Comparison of ENCODE assay signal across 17 cellular contexts in genomic region chr7:81410471-81411117, GRCh38.
DNase-seq lines count a peak whose midpoint lies in the region; ATAC-seq, FAIRE-seq and TF ChIP-seq lines count a peak whose summit lies in the region.
"Had no signal": no experiment of that assay in that cellular context is flagged by ENCODE, and none has a peak within 500 bp of the region (broad histone marks: within the 10 kb centered on the region; RNA-seq: fewer than 3 reads in every experiment).

No MANE protein-coding gene starts in this region.

- 75% methylated on average over 6 of the region's 6 CpGs for WGBS in A549 (ENCODE audit: missing lambda C conversion rate)
- 50 to 64% (median 55%) methylated on average over 6 of the region's 6 CpGs for WGBS in ovary, 3 donors
- WGBS in gastroesophageal sphincter (ENCODE audit: low coverage in 1 of 2), 2 donors, result 73 to 74% methylated on average over 6 of the region's 6 CpGs

- DNase-seq in A549 (ENCODE audit: low read depth in 1 of 2, low spot score in 1 of 2), result no peak
- DNase-seq in HT-29 (ENCODE audit: low spot score), result peak; percentile 94
- DNase-seq in epithelial cell of prostate (ENCODE audit: low read depth, low spot score), result peak; percentile 71
- no peak for DNase-seq in ovary
- no peak for DNase-seq in GM10248 (ENCODE audit: extremely low spot score)
- DNase-seq in GM12892 (ENCODE audit: insufficient read length), result no peak
- DNase-seq: activated CD4-positive, CD25-positive, alpha-beta regulatory T cell treated with anti-CD3 and anti-CD28 coated beads, Interleukin-2, amount 50 U/mL, for 72 hours; caudate nucleus; DMS53; glutamatergic neuron; islet precursor cell; KG1; occipital lobe; Peyer's patch; stomach had no signal

- CTCF ChIA-PET in A549 (lab: Yijun Ruan, JAX), result interaction anchor here (0.6 kb wide), 1 partner anchor 15 kb away, joined by 3 read pairs; no protein-coding TSS in a partner anchor
- CTCF ChIA-PET in GM10248 (lab: Yijun Ruan, JAX), result no interaction called here

- H3K4me1 ChIP-seq in A549 (0 out of 3 replicates have a peak, but pooled peaks cover 5% of the 10 kb centered on the region), OCI-LY3 (ENCODE audit: low read length) (no peaks in the 10 kb centered on the region), ovary (ENCODE audit: insufficient read depth) (no peaks in the 10 kb centered on the region), gastroesophageal sphincter (no peaks in the 10 kb centered on the region)
- H3K4me1 ChIP-seq: Peyer's patch, stomach had no signal

- no peaks in the 10 kb centered on the region for H3K79me2 ChIP-seq in OCI-LY3 (ENCODE audit: low read length)

- H3K4me2 ChIP-seq in A549 (peak overlapping the region; percentile 8; the same call in 1 of the 3 replicates), OCI-LY3 (ENCODE audit: low read length) (no peak overlapping the region)

- H3K4me3 ChIP-seq in A549 (no peak overlapping the region), OCI-LY3 (ENCODE audit: low read length) (no peak overlapping the region), ovary (no peak overlapping the region), gastroesophageal sphincter (no peak overlapping the region)
- H3K4me3 ChIP-seq: Peyer's patch, stomach had no signal

- H3K9me3 ChIP-seq in A549 (no peaks in the 10 kb centered on the region), OCI-LY3 (ENCODE audit: insufficient read depth, low read length) (no peaks in the 10 kb centered on the region), ovary (no peaks in the 10 kb centered on the region), gastroesophageal sphincter (no peaks in the 10 kb centered on the region)
- H3K9me3 ChIP-seq: Peyer's patch, stomach had no signal

- no peak for FAIRE-seq in A549 (lab: Jason Lieb, UNC)
- FAIRE-seq in GM12892 (lab: Jason Lieb, UNC), result no peak

- no peak for TF ChIP-seq RAD21 in A549 (conservative IDR thresholded peaks at IDR 0.05 in 1 of 2, IDR thresholded peaks at IDR 0.05 in 1 of 2)

- H3K27me3 ChIP-seq in OCI-LY3 (ENCODE audit: low read depth, low read length) (no peaks in the 10 kb centered on the region), ovary (no peaks in the 10 kb centered on the region), gastroesophageal sphincter (no peaks in the 10 kb centered on the region)
- H3K27me3 ChIP-seq: Peyer's patch, stomach had no signal

- H3K36me3 ChIP-seq in OCI-LY3 (replicated peaks; ENCODE audit: low read depth, low read length) (no peaks in the 10 kb centered on the region), ovary (no peaks in the 10 kb centered on the region), gastroesophageal sphincter (no peaks in the 10 kb centered on the region)
- H3K36me3 ChIP-seq: Peyer's patch, stomach had no signal

- no peaks in the 10 kb centered on the region for H4K20me1 ChIP-seq in OCI-LY3 (ENCODE audit: insufficient read depth, low read length)

- ATAC-seq in A549 (no peak), gastroesophageal sphincter (no peak)

- H3K27ac ChIP-seq in A549 (no peak overlapping the region), OCI-LY3 (ENCODE audit: low read length) (no peak overlapping the region), epithelial cell of prostate (peak overlapping the region; percentile 44), ovary (no peak overlapping the region), gastroesophageal sphincter (no peak overlapping the region)
- H3K27ac ChIP-seq: Peyer's patch, stomach had no signal

- no peak for TF ChIP-seq CTCF in A549 (IDR thresholded peaks at IDR 0.05)
- no peak for TF ChIP-seq CTCF in OCI-LY3 (IDR thresholded peaks at IDR 0.05; ENCODE audit: low read depth, low read length)
- no peak for TF ChIP-seq CTCF in ovary (IDR thresholded peaks at IDR 0.05)
- no peak for TF ChIP-seq CTCF in GM10248 (IDR thresholded peaks at IDR 0.05; ENCODE audit: control extremely low read depth, extremely low read depth, low read depth, missing control alignments)
- TF ChIP-seq CTCF in gastroesophageal sphincter (IDR thresholded peaks at IDR 0.05), result no peak

- TF ChIP-seq EP300 in A549 (IDR thresholded peaks at IDR 0.05) (no peak), ovary (IDR thresholded peaks at IDR 0.05) (no peak), gastroesophageal sphincter (IDR thresholded peaks at IDR 0.05) (no peak)

- POLR2A ChIA-PET in A549 (lab: Yijun Ruan, JAX), result no interaction called here
- POLR2A ChIA-PET in GM10248 (lab: Yijun Ruan, JAX), result no interaction called here

- no peak overlapping the region for H3K9ac ChIP-seq in OCI-LY3 (ENCODE audit: low read length)

- intact Hi-C loops in ovary (cut with DNase I), result no loop called here

- 0 out of 2 replicates have a peak overlapping the region, but pooled peaks have one; percentile 23 for H2AFZ ChIP-seq in OCI-LY3 (ENCODE audit: low read depth, low read length)

- TF ChIP-seq POLR2A in A549 (IDR thresholded peaks at IDR 0.05; ENCODE audit: low read length) (no peak), ovary (IDR thresholded peaks at IDR 0.05) (no peak), gastroesophageal sphincter (IDR thresholded peaks at IDR 0.05) (no peak), GM12892 (IDR thresholded peaks at IDR 0.05; ENCODE audit: low read depth, low read length) (no peak)

TF ChIP-seq in A549, 52 proteins besides CTCF, POLR2A, EP300 and RAD21:
- TF ChIP-seq BCL3 (IDR thresholded peaks at IDR 0.05) (no peak), MAFK (IDR thresholded peaks at IDR 0.05; ENCODE audit: partially characterized antibody) (no peak), CBX2 (IDR thresholded peaks at IDR 0.05; ENCODE audit: borderline replicate concordance, low read depth) (no peak), HOXB5 (CRISPR knock-in tag; IDR thresholded peaks at IDR 0.05) (no peak), ZFP36 (IDR thresholded peaks at IDR 0.05; ENCODE audit: borderline replicate concordance, partially characterized antibody) (no peak), ZNF302 (CRISPR knock-in tag; IDR thresholded peaks at IDR 0.05) (no peak), FOXS1 (CRISPR knock-in tag; IDR thresholded peaks at IDR 0.05) (no peak)
TF ChIP-seq in A549: peak in this region for 0.

Comparison
In these comparisons a context has a peak if more than half of its experiments do, and no peak if none do; other contexts are left out.
1. DNase-seq: peak in HT-29 (single experiment) and epithelial cell of prostate (single experiment); none in A549 (0 of 2), ovary (0 of 5), GM10248 (single experiment) and GM12892 (single experiment).